1 cellular context compared by ENCODE assay signal in genomic region chr1:110872745-110873435, GRCh38.
A peak's percentile ranks its signal among the peaks of the same experiment; 100 is the strongest.
TF ChIP-seq lines count a peak whose summit lies in the region.

Gene CD53, plus strand, starts transcription at chr1:110873148. Its CDS starts 18,261 bp downstream, at chr1:110891409.

TF ChIP-seq in GM12878, 131 proteins besides CTCF, POLR2A, EP300 and RAD21 (continued from another document):
- TF ChIP-seq POLR2AphosphoS2 (IDR thresholded peaks at IDR 0.05; ENCODE audit: low read depth, low read length) (peak; percentile 36; the same call in 1 of the 2 replicates), GABPA (IDR thresholded peaks at IDR 0.05; ENCODE audit: low read depth) (peak; percentile 71), PKNOX1 (IDR thresholded peaks at IDR 0.05) (no peak), ELK1 (IDR thresholded peaks at IDR 0.05; ENCODE audit: low read depth, low read length) (0 out of 2 replicates have a peak, but pooled peaks have one; percentile 5), CUX1 (IDR thresholded peaks at IDR 0.05; ENCODE audit: insufficient replicate concordance, low read depth, low read length) (peak; percentile 3), IKZF2 (IDR thresholded peaks at IDR 0.05) (peak; percentile 26 to 44; a peak in 2 of 4 replicates), ZBTB4 (CRISPR knock-in tag; IDR thresholded peaks at IDR 0.05) (no peak), DPF2 (IDR thresholded peaks at IDR 0.05) (no peak), CBX3 (IDR thresholded peaks at IDR 0.05; ENCODE audit: borderline replicate concordance, low read depth) (no peak), BCLAF1 (IDR thresholded peaks at IDR 0.05) (no peak), GATAD2B (conservative IDR thresholded peaks at IDR 0.05; ENCODE audit: low read depth) (no peak), IRF5 (IDR thresholded peaks at IDR 0.05; ENCODE audit: borderline replicate concordance) (no peak), PBX3 (IDR thresholded peaks at IDR 0.05; ENCODE audit: insufficient replicate concordance, low read depth, low read length) (no peak), BMI1 (IDR thresholded peaks at IDR 0.05; ENCODE audit: borderline replicate concordance) (no peak; the same call in 1 of the 2 replicates), ZBTB33 (IDR thresholded peaks at IDR 0.05) (no peak), ZNF687 (IDR thresholded peaks at IDR 0.05) (peak; percentile 70), JUND (IDR thresholded peaks at IDR 0.05; ENCODE audit: low read depth, low read length) (no peak), PML (IDR thresholded peaks at IDR 0.05; ENCODE audit: low read length) (peak; percentile 79; the same call in 1 of the 2 replicates), RFX5 (IDR thresholded peaks at IDR 0.05; ENCODE audit: low read depth, low read length) (no peak), SRF (IDR thresholded peaks at IDR 0.05; ENCODE audit: low read depth in 2 of 2, low read length in 2 of 2) (no peak), MXI1 (IDR thresholded peaks at IDR 0.05; ENCODE audit: low read depth, low read length) (no peak), CBFB (IDR thresholded peaks at IDR 0.05; ENCODE audit: low read depth) (no peak), ATF2 (IDR thresholded peaks at IDR 0.05; ENCODE audit: low read length) (no peak; the same call in 1 of the 2 replicates), CREM (IDR thresholded peaks at IDR 0.05; ENCODE audit: low read depth) (peak; percentile 81), ZNF24 (IDR thresholded peaks at IDR 0.05) (0 out of 2 replicates have a peak, but pooled peaks have one; percentile 10), BRCA1 (IDR thresholded peaks at IDR 0.05; ENCODE audit: low read depth, low read length) (no peak), KDM1A (IDR thresholded peaks at IDR 0.05; ENCODE audit: borderline replicate concordance) (no peak), POU2F2 (IDR thresholded peaks at IDR 0.05; ENCODE audit: borderline replicate concordance, low read depth, low read length) (peak; percentile 53; the same call in 1 of the 3 replicates)
TF ChIP-seq in GM12878: peak in this region for 37.
